In the genomic region with DNA sequence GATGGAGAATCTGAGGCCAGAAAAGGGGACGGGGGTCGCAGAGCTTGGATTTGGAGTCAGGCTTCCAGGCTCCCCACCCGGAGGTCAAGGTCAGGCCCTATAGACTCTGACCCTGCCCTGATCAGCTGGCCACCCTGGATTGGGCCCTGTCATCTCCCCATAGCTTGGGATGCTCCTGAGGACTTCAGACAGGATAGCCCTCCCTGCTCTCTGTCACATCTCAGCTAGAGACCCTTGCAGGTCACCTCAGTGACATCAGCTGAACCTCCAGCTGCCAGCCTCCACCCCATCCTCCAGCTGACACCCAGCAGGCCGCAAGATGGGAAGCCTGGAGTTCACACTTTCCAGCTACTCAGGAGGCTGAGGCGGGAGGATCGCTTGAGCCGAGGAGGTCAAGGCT, we compare ENCODE assay signal across 1 cellular context.
TF ChIP-seq lines count a peak whose summit lies in the region.

No MANE protein-coding gene starts in this region.

TF ChIP-seq in SK-N-SH, 30 proteins besides CTCF, POLR2A, EP300 and RAD21:
- TF ChIP-seq, protein P1, sequence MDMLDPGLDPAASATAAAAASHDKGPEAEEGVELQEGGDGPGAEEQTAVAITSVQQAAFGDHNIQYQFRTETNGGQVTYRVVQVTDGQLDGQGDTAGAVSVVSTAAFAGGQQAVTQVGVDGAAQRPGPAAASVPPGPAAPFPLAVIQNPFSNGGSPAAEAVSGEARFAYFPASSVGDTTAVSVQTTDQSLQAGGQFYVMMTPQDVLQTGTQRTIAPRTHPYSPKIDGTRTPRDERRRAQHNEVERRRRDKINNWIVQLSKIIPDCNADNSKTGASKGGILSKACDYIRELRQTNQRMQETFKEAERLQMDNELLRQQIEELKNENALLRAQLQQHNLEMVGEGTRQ (IDR thresholded peaks at IDR 0.05; ENCODE audit: borderline replicate concordance, low read depth, low read length): no peak
- TF ChIP-seq, protein P2, sequence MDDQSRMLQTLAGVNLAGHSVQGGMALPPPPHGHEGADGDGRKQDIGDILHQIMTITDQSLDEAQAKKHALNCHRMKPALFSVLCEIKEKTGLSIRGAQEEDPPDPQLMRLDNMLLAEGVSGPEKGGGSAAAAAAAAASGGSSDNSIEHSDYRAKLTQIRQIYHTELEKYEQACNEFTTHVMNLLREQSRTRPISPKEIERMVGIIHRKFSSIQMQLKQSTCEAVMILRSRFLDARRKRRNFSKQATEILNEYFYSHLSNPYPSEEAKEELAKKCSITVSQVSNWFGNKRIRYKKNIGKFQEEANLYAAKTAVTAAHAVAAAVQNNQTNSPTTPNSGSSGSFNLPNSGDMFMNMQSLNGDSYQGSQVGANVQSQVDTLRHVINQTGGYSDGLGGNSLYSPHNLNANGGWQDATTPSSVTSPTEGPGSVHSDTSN (IDR thresholded peaks at IDR 0.05): no peak
- TF ChIP-seq NFIC (IDR thresholded peaks at IDR 0.05; ENCODE audit: borderline replicate concordance): no peak
- no peak for TF ChIP-seq SIN3A (IDR thresholded peaks at IDR 0.05; ENCODE audit: borderline replicate concordance, low read depth, low read length)
- TF ChIP-seq GATA2 (CRISPR knock-in tag; IDR thresholded peaks at IDR 0.05): no peak
- TF ChIP-seq MAX (IDR thresholded peaks at IDR 0.05; ENCODE audit: low read depth): no peak
- TF ChIP-seq, protein P3, sequence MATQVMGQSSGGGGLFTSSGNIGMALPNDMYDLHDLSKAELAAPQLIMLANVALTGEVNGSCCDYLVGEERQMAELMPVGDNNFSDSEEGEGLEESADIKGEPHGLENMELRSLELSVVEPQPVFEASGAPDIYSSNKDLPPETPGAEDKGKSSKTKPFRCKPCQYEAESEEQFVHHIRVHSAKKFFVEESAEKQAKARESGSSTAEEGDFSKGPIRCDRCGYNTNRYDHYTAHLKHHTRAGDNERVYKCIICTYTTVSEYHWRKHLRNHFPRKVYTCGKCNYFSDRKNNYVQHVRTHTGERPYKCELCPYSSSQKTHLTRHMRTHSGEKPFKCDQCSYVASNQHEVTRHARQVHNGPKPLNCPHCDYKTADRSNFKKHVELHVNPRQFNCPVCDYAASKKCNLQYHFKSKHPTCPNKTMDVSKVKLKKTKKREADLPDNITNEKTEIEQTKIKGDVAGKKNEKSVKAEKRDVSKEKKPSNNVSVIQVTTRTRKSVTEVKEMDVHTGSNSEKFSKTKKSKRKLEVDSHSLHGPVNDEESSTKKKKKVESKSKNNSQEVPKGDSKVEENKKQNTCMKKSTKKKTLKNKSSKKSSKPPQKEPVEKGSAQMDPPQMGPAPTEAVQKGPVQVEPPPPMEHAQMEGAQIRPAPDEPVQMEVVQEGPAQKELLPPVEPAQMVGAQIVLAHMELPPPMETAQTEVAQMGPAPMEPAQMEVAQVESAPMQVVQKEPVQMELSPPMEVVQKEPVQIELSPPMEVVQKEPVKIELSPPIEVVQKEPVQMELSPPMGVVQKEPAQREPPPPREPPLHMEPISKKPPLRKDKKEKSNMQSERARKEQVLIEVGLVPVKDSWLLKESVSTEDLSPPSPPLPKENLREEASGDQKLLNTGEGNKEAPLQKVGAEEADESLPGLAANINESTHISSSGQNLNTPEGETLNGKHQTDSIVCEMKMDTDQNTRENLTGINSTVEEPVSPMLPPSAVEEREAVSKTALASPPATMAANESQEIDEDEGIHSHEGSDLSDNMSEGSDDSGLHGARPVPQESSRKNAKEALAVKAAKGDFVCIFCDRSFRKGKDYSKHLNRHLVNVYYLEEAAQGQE (IDR thresholded peaks at IDR 0.05; ENCODE audit: low read depth, low read length): no peak
- TF ChIP-seq USF1 (IDR thresholded peaks at IDR 0.05; ENCODE audit: borderline replicate concordance, low read depth): no peak
- no peak for TF ChIP-seq JUND (IDR thresholded peaks at IDR 0.05)
- TF ChIP-seq ELF1 (IDR thresholded peaks at IDR 0.05): no peak
- no peak for TF ChIP-seq TAF1 (IDR thresholded peaks at IDR 0.05; ENCODE audit: borderline replicate concordance, low read depth, low read length)
- no peak for TF ChIP-seq RXRA (IDR thresholded peaks at IDR 0.05; ENCODE audit: borderline replicate concordance, low read depth)
- TF ChIP-seq MXI1 (IDR thresholded peaks at IDR 0.05; ENCODE audit: low read depth, low read length): no peak
- TF ChIP-seq FOSL2 (IDR thresholded peaks at IDR 0.05; ENCODE audit: borderline replicate concordance, low read depth): no peak
- TF ChIP-seq SMC3 (IDR thresholded peaks at IDR 0.05; ENCODE audit: low read depth, low read length): no peak
- TF ChIP-seq EZH2phosphoT487 (IDR thresholded peaks at IDR 0.05; ENCODE audit: borderline replicate concordance, low read depth): no peak
- no peak for TF ChIP-seq TEAD4 (IDR thresholded peaks at IDR 0.05; ENCODE audit: borderline replicate concordance, insufficient read depth)
- TF ChIP-seq POLR2AphosphoS5 (IDR thresholded peaks at IDR 0.05; ENCODE audit: low read depth, low read length): no peak
- no peak for TF ChIP-seq RFX5 (IDR thresholded peaks at IDR 0.05; ENCODE audit: low read length)
- TF ChIP-seq FOXM1 (IDR thresholded peaks at IDR 0.05; ENCODE audit: low read depth): no peak
TF ChIP-seq in SK-N-SH: peak in this region for 0.
